In genomic region chr6:28658475-28659249, GRCh38 we compare ENCODE assay signal across 1 cellular context.
TF ChIP-seq lines count a peak whose summit lies in the region.

No MANE protein-coding gene starts in this region.

TF ChIP-seq in H1, 55 proteins besides CTCF, POLR2A, EP300 and RAD21 (continued from another document):
- TF ChIP-seq CHD7 (IDR thresholded peaks at IDR 0.05; ENCODE audit: insufficient replicate concordance, low read length) (no peak), NRF1 (IDR thresholded peaks at IDR 0.05; ENCODE audit: low read depth, low read length) (no peak), ZNF274 (IDR thresholded peaks at IDR 0.05; ENCODE audit: borderline replicate concordance, extremely low read depth, low read length) (no peak), E2F6 (IDR thresholded peaks at IDR 0.05) (no peak)
